Comparison of ENCODE assay signal across 28 cellular contexts in genomic region chrX:42414057-42414456, GRCh38.
"Had no signal": no experiment of that assay in that cellular context is flagged by ENCODE, and none has a peak within 500 bp of the region (broad histone marks: within the 10 kb centered on the region; RNA-seq: fewer than 3 reads in every experiment).

No MANE protein-coding gene starts in this region.

- H3K27me3 Mint-ChIP-seq: stimulated activated memory B cell treated with anti-CD40 and anti-IgM and Interleukin-4, amounts not matched to agents 10 μg/mL and 1 μg/mL and 100 μg/mL, for 72 hours; stimulated activated naive B cell treated with anti-CD40 and anti-IgM and Interleukin-4, amounts not matched to agents 10 μg/mL and 1 μg/mL and 100 μg/mL, for 72 hours; stimulated activated naive CD8-positive, alpha-beta T cell treated with anti-CD3 and anti-CD28 coated beads, Interleukin-15, amount 100 ng/mL, for 72 hours; stimulated activated naive CD8-positive, alpha-beta T cell treated with anti-CD3 and anti-CD28 coated beads, Interleukin-15, Interleukin-2, amounts not matched to agents 100 ng/mL and 50 ng/mL, for 24 hours; type B pancreatic cell had no signal

- H3K27ac ChIP-seq: stomach, suprapubic skin, testis, thoracic aorta, thyroid gland, tibial artery, tibial nerve, transverse colon, upper lobe of left lung, upper lobe of right lung, uterus, vagina had no signal

- H3K36me3 ChIP-seq: stomach, suprapubic skin, thoracic aorta, thyroid gland, tibial artery, tibial nerve, transverse colon, upper lobe of left lung, upper lobe of right lung, uterus, vagina had no signal

- H3K9me3 Mint-ChIP-seq: stimulated activated naive CD8-positive, alpha-beta T cell treated with anti-CD3 and anti-CD28 coated beads, Interleukin-15, Interleukin-2, amounts not matched to agents 100 ng/mL and 50 ng/mL, for 24 hours had no signal

- H3K27ac Mint-ChIP-seq: stimulated activated effector memory CD8-positive, alpha-beta T cell treated with anti-CD3 and anti-CD28 coated beads, Interleukin-12 subunit alpha, Interleukin-12 subunit beta, amount 100 ng/mL, for 72 hours; stimulated activated memory B cell treated with anti-CD40 and anti-IgM and Interleukin-4, amounts not matched to agents 10 μg/mL and 1 μg/mL and 100 μg/mL, for 72 hours; stimulated activated naive B cell treated with anti-CD40 and anti-IgM and Interleukin-4, amounts not matched to agents 10 μg/mL and 1 μg/mL and 100 μg/mL, for 72 hours; stimulated activated naive CD8-positive, alpha-beta T cell treated with anti-CD3 and anti-CD28 coated beads, Interleukin-15, amount 100 ng/mL, for 72 hours; stimulated activated naive CD8-positive, alpha-beta T cell treated with anti-CD3 and anti-CD28 coated beads, Interleukin-15, Interleukin-2, amounts not matched to agents 100 ng/mL and 50 ng/mL, for 24 hours; type B pancreatic cell had no signal

- DNase-seq: stimulated activated CD4-positive, alpha-beta T cell treated with anti-CD3 and anti-CD28 coated beads, Interleukin-2, amount 100 ng/mL, for 48 hours; stimulated activated CD4-positive, alpha-beta T cell treated with anti-CD3 and anti-CD28 coated beads, Interleukin-4, amount 100 ng/mL, for 1 hour; stimulated activated CD4-positive, alpha-beta T cell treated with anti-CD3 and anti-CD28 coated beads, Interleukin-4, amount 100 ng/mL, for 24 hours; stimulated activated CD4-positive, alpha-beta T cell treated with anti-CD3 and anti-CD28 coated beads, Interleukin-4, amount 100 ng/mL, for 4 hours; stimulated activated CD8-positive, alpha-beta memory T cell treated with anti-CD3 and anti-CD28 coated beads, Interleukin-4, amount 100 ng/mL, for 48 hours; stimulated activated naive B cell treated with anti-CD40 and anti-IgM and Interleukin-4, amounts not matched to agents 10 μg/mL and 1 μg/mL and 100 μg/mL, for 72 hours; stimulated activated naive CD4-positive, alpha-beta T cell; stimulated activated naive CD4-positive, alpha-beta T cell treated with Interleukin-2 at 50 U/mL for 16 hours; stimulated activated naive CD8-positive, alpha-beta T cell treated with anti-CD3 and anti-CD28 coated beads, Interleukin-15, amount 100 ng/mL, for 72 hours; stimulated activated naive CD8-positive, alpha-beta T cell treated with anti-CD3 and anti-CD28 coated beads, Interleukin-15, Interleukin-2, amounts not matched to agents 100 U/mL and 50 U/mL, for 24 hours; stomach; substantia nigra; testis; thyroid gland; tibial artery; transverse colon; trophoblast cell; upper lobe of left lung; upper lobe of right lung; uterus had no signal

- H3K27me3 ChIP-seq: stomach, suprapubic skin, testis, thyroid gland, tibial artery, tibial nerve, transverse colon, upper lobe of left lung, upper lobe of right lung, vagina had no signal

- H3K4me3 Mint-ChIP-seq: stimulated activated effector memory CD8-positive, alpha-beta T cell treated with anti-CD3 and anti-CD28 coated beads, Interleukin-12 subunit alpha, Interleukin-12 subunit beta, amount 100 ng/mL, for 72 hours; stimulated activated memory B cell treated with anti-CD40 and anti-IgM and Interleukin-4, amounts not matched to agents 10 μg/mL and 1 μg/mL and 100 μg/mL, for 72 hours; stimulated activated naive B cell treated with anti-CD40 and anti-IgM and Interleukin-4, amounts not matched to agents 10 μg/mL and 1 μg/mL and 100 μg/mL, for 72 hours; stimulated activated naive CD8-positive, alpha-beta T cell treated with anti-CD3 and anti-CD28 coated beads, Interleukin-15, amount 100 ng/mL, for 72 hours; stimulated activated naive CD8-positive, alpha-beta T cell treated with anti-CD3 and anti-CD28 coated beads, Interleukin-15, Interleukin-2, amounts not matched to agents 100 ng/mL and 50 ng/mL, for 24 hours; type B pancreatic cell had no signal

- ATAC-seq: stimulated activated effector memory CD8-positive, alpha-beta T cell treated with anti-CD3 and anti-CD28 coated beads, Interleukin-12 subunit alpha, Interleukin-12 subunit beta, amount 100 ng/mL, for 72 hours; stimulated activated memory B cell treated with anti-CD40 and anti-IgM and Interleukin-4, amounts not matched to agents 10 μg/mL and 1 μg/mL and 100 μg/mL, for 72 hours; stimulated activated naive B cell treated with anti-CD40 and anti-IgM and Interleukin-4, amounts not matched to agents 10 μg/mL and 1 μg/mL and 100 μg/mL, for 72 hours; stimulated activated naive CD8-positive, alpha-beta T cell treated with anti-CD3 and anti-CD28 coated beads, Interleukin-15, amount 100 ng/mL, for 72 hours; stimulated activated naive CD8-positive, alpha-beta T cell treated with anti-CD3 and anti-CD28 coated beads, Interleukin-15, Interleukin-2, amounts not matched to agents 100 U/mL and 50 U/mL, for 24 hours; upper lobe of right lung had no signal

- H3K9me3 ChIP-seq: suprapubic skin, testis, thoracic aorta, thyroid gland, tibial nerve, transverse colon, upper lobe of right lung, uterus, vagina had no signal

- H3K4me1 ChIP-seq: stomach, suprapubic skin, testis, thyroid gland, tibial artery, tibial nerve, transverse colon, upper lobe of left lung, upper lobe of right lung, uterus, vagina had no signal

- H3K4me3 ChIP-seq: stomach, suprapubic skin, testis, thoracic aorta, thyroid gland, tibial artery, tibial nerve, transverse colon, upper lobe of left lung, upper lobe of right lung, uterus, vagina had no signal

- H3K36me3 Mint-ChIP-seq: stimulated activated effector memory CD8-positive, alpha-beta T cell treated with anti-CD3 and anti-CD28 coated beads, Interleukin-12 subunit alpha, Interleukin-12 subunit beta, amount 100 ng/mL, for 72 hours; stimulated activated memory B cell treated with anti-CD40 and anti-IgM and Interleukin-4, amounts not matched to agents 10 μg/mL and 1 μg/mL and 100 μg/mL, for 72 hours; type B pancreatic cell had no signal

- H3K4me1 Mint-ChIP-seq: stimulated activated memory B cell treated with anti-CD40 and anti-IgM and Interleukin-4, amounts not matched to agents 10 μg/mL and 1 μg/mL and 100 μg/mL, for 72 hours; stimulated activated naive B cell treated with anti-CD40 and anti-IgM and Interleukin-4, amounts not matched to agents 10 μg/mL and 1 μg/mL and 100 μg/mL, for 72 hours had no signal
